Comparison of ENCODE assay signal across 8 cellular contexts in genomic region chr5:91419136-91419535, GRCh38.
"Had no signal": no experiment of that assay in that cellular context is flagged by ENCODE, and none has a peak within 500 bp of the region (broad histone marks: within the 10 kb centered on the region; RNA-seq: fewer than 3 reads in every experiment).

No MANE protein-coding gene starts in this region.

- H3K27me3 ChIP-seq: dorsolateral prefrontal cortex, heart right ventricle, ovary, stomach, thyroid gland had no signal

- H3K9me3 ChIP-seq: ovary, stomach, thyroid gland had no signal

- H3K4me3 ChIP-seq: dorsolateral prefrontal cortex, heart right ventricle, lung, ovary, stomach, thyroid gland had no signal

- H3K36me3 ChIP-seq: heart right ventricle, ovary, stomach, thyroid gland had no signal

- ATAC-seq: heart right ventricle, left ventricle myocardium superior had no signal

- H3K27ac ChIP-seq: dorsolateral prefrontal cortex, epithelial cell of prostate, heart right ventricle, ovary, stomach, thyroid gland had no signal

- H3K4me1 ChIP-seq: heart right ventricle had no signal
